Comparison of ENCODE assay signal across 17 cellular contexts in the genomic region with DNA sequence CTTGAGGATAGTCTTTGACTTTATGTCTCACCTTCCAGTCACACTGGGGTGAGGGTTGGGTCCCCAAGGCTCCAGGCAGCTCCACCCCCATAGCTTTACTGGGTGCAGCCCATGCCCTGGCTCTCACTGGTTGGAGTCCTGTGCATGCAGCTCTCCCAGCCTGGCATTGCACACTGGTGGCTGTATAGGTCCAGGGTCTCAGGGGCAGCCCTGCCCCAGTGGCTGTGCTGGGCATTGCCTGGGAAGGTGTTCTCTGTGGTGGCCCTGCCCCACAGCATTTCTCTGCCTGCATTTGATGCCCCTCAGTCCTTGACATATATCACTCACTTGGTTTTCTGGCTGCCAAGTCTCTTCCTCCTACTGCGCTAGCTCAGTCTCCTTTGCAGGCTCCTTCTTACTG.
"Had no signal": no experiment of that assay in that cellular context is flagged by ENCODE, and none has a peak within 500 bp of the region (broad histone marks: within the 10 kb centered on the region; RNA-seq: fewer than 3 reads in every experiment).

No MANE protein-coding gene starts in this region.

- H3K36me3 ChIP-seq: uterus had no signal

- H3K27ac Mint-ChIP-seq: activated naive CD8-positive, alpha-beta T cell treated with anti-CD3 and anti-CD28 coated beads, Interleukin-2, amount 10 ng/mL, durations not matched to agents 7 days and 5 days; natural killer cell; progenitor cell of endocrine pancreas had no signal

- H3K9me3 Mint-ChIP-seq: activated naive CD8-positive, alpha-beta T cell treated with anti-CD3 and anti-CD28 coated beads, Interleukin-2, amount 10 ng/mL, durations not matched to agents 7 days and 5 days; natural killer cell had no signal

- H3K27me3 ChIP-seq: dorsolateral prefrontal cortex, esophagus muscularis mucosa, foreskin keratinocyte, thyroid gland, uterus had no signal

- H3K4me3 Mint-ChIP-seq: activated naive CD8-positive, alpha-beta T cell treated with anti-CD3 and anti-CD28 coated beads, Interleukin-2, amount 10 ng/mL, durations not matched to agents 7 days and 5 days; natural killer cell had no signal

- H3K4me3 ChIP-seq: dorsolateral prefrontal cortex, esophagus muscularis mucosa, mucosa of descending colon, thyroid gland, uterus had no signal

- ATAC-seq: foreskin keratinocyte, mucosa of descending colon, natural killer cell, right cardiac atrium had no signal

- H3K27ac ChIP-seq: esophagus muscularis mucosa, foreskin keratinocyte, thyroid gland, uterus had no signal

- H3K4me1 Mint-ChIP-seq: activated naive CD8-positive, alpha-beta T cell treated with anti-CD3 and anti-CD28 coated beads, Interleukin-2, amount 10 ng/mL, durations not matched to agents 7 days and 5 days; natural killer cell had no signal

- H3K4me1 ChIP-seq: foreskin keratinocyte, thyroid gland, uterus had no signal

- H3K9me3 ChIP-seq: esophagus muscularis mucosa, mucosa of descending colon, thyroid gland, uterus had no signal

- DNase-seq: activated gamma-delta T cell; activated naive CD8-positive, alpha-beta T cell treated with anti-CD3 and anti-CD28 coated beads, Interleukin-2, amount 10 ng/mL, durations not matched to agents 7 days and 5 days; activated T-cell treated with anti-CD3 and anti-CD28 coated beads, Interleukin-2, amount 50 U/mL, for 1 hour; aorta; dorsolateral prefrontal cortex; foreskin keratinocyte; head of caudate nucleus; mammary epithelial cell; mucosa of descending colon; natural killer cell; nucleus accumbens; right cardiac atrium; small intestine; thyroid gland; uterus had no signal
